In the genomic region with DNA sequence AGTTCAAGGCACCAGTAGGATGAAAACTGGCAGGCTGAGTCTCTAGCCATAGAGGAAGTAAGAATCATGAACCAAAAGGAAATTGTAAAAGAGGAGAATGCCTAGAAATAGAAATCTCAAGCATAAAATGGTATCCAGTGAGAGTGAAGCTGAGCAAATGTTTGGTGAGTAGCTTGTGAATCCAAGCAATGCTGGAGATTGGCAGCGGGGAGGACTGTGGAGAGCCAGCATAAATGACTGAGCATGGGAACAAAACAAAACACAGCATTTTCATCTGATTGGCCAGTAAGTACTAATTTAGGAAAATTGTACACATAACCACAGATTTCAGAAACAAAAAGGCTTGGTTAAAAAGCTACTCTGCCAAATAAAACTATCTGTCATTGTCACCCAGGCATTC, we compare ENCODE assay signal across 21 cellular contexts.
DNase-seq lines count a peak whose midpoint lies in the region; ATAC-seq, FAIRE-seq and TF ChIP-seq lines count a peak whose summit lies in the region.
"Had no signal": no experiment of that assay in that cellular context is flagged by ENCODE, and none has a peak within 500 bp of the region (broad histone marks: within the 10 kb centered on the region; RNA-seq: fewer than 3 reads in every experiment).

No MANE protein-coding gene starts in this region.

- no peak overlapping the region for H3K4me3 ChIP-seq in upper lobe of right lung

- TF ChIP-seq CTCF in WTC11 (IDR thresholded peaks at IDR 0.05) (no peak), nephron progenitor cell (IDR thresholded peaks at IDR 0.05) (no peak), upper lobe of right lung (IDR thresholded peaks at IDR 0.05) (no peak)

- intact Hi-C loops in upper lobe of right lung (cut with DNase I) = no loop called here

- peak; percentile 45 for FAIRE-seq in GM18507 (lab: Jason Lieb, UNC)
- FAIRE-seq: A204.1, GM12892, HepG2 had no signal

- H3K4me1 Mint-ChIP-seq in WTC11 (peaks cover 45% of the 10 kb centered on the region), nephron progenitor cell (peaks cover 6% of the 10 kb centered on the region)

- H3K9me3 Mint-ChIP-seq in WTC11 = peaks cover 8% of the 10 kb centered on the region
- no peaks in the 10 kb centered on the region for H3K9me3 Mint-ChIP-seq in nephron progenitor cell
- H3K9me3 Mint-ChIP-seq: CD4-positive, alpha-beta T cell had no signal

- no peaks in the 10 kb centered on the region for H3K27me3 Mint-ChIP-seq in WTC11 (ENCODE audit: low read depth)
- H3K27me3 Mint-ChIP-seq in nephron progenitor cell (ENCODE audit: low read depth, poor library complexity) = no peaks in the 10 kb centered on the region
- H3K27me3 Mint-ChIP-seq: CD4-positive, alpha-beta T cell had no signal

- no peaks in the 10 kb centered on the region for H3K27me3 ChIP-seq in upper lobe of right lung

- H3K4me3 Mint-ChIP-seq in WTC11 = no peak overlapping the region
- H3K4me3 Mint-ChIP-seq in nephron progenitor cell = no peak overlapping the region
- H3K4me3 Mint-ChIP-seq: CD4-positive, alpha-beta T cell; IgD-negative memory B cell had no signal

- POLR2A ChIA-PET in WTC11 (lab: Charles Lee) = no interaction called here

- H3K27ac Mint-ChIP-seq in WTC11 (0 out of 2 replicates have a peak overlapping the region, but pooled peaks have one; percentile 14), nephron progenitor cell (peak overlapping the region; percentile 31)
- H3K27ac Mint-ChIP-seq: CD4-positive, alpha-beta T cell; IgD-negative memory B cell had no signal

- no peaks in the 10 kb centered on the region for H3K9me3 ChIP-seq in upper lobe of right lung

- peak; percentile 38 for ATAC-seq in HG03139 (IDR thresholded peaks at IDR 0.05; ENCODE audit: unreplicated experiment)
- no peak for ATAC-seq in WTC11
- ATAC-seq in HG03175 (IDR thresholded peaks at IDR 0.05; ENCODE audit: unreplicated experiment) = no peak
- ATAC-seq in upper lobe of right lung = no peak
- ATAC-seq: HepG2 had no signal

- H3K36me3 Mint-ChIP-seq in WTC11 (peaks cover 7% of the 10 kb centered on the region), nephron progenitor cell (ENCODE audit: low read depth) (no peaks in the 10 kb centered on the region)
- H3K36me3 Mint-ChIP-seq: IgD-negative memory B cell had no signal

- no peaks in the 10 kb centered on the region for H3K4me1 ChIP-seq in upper lobe of right lung

- H3K36me3 ChIP-seq in upper lobe of right lung = no peaks in the 10 kb centered on the region

- DNase-seq in GM18507 (ENCODE audit: extremely low spot score, insufficient read length, low read depth) (no peak), WTC11 (ENCODE audit: low spot score) (no peak), nephron progenitor cell (no peak), upper lobe of right lung (no peak), cerebellar nuclear complex (lab: John Stamatoyannopoulos, UW) (no peak), HK-2 (ENCODE audit: unreplicated experiment) (no peak)
- DNase-seq: ACHN; CD4-positive, alpha-beta T cell; DMS153; DMS79; GDM1; GOT3; H7; KBM-7 had no signal

- CTCF ChIA-PET in WTC11 (lab: Charles Lee) = interaction anchor here (1.2 kb wide), 1 partner anchor 12 kb away, joined by 3 read pairs; no protein-coding TSS in a partner anchor

- no peak overlapping the region for H3K27ac ChIP-seq in upper lobe of right lung
- H3K27ac ChIP-seq: C4-2B had no signal

TF ChIP-seq in WTC11, 78 proteins besides CTCF, POLR2A, EP300 and RAD21:
- TF ChIP-seq, protein P1, sequence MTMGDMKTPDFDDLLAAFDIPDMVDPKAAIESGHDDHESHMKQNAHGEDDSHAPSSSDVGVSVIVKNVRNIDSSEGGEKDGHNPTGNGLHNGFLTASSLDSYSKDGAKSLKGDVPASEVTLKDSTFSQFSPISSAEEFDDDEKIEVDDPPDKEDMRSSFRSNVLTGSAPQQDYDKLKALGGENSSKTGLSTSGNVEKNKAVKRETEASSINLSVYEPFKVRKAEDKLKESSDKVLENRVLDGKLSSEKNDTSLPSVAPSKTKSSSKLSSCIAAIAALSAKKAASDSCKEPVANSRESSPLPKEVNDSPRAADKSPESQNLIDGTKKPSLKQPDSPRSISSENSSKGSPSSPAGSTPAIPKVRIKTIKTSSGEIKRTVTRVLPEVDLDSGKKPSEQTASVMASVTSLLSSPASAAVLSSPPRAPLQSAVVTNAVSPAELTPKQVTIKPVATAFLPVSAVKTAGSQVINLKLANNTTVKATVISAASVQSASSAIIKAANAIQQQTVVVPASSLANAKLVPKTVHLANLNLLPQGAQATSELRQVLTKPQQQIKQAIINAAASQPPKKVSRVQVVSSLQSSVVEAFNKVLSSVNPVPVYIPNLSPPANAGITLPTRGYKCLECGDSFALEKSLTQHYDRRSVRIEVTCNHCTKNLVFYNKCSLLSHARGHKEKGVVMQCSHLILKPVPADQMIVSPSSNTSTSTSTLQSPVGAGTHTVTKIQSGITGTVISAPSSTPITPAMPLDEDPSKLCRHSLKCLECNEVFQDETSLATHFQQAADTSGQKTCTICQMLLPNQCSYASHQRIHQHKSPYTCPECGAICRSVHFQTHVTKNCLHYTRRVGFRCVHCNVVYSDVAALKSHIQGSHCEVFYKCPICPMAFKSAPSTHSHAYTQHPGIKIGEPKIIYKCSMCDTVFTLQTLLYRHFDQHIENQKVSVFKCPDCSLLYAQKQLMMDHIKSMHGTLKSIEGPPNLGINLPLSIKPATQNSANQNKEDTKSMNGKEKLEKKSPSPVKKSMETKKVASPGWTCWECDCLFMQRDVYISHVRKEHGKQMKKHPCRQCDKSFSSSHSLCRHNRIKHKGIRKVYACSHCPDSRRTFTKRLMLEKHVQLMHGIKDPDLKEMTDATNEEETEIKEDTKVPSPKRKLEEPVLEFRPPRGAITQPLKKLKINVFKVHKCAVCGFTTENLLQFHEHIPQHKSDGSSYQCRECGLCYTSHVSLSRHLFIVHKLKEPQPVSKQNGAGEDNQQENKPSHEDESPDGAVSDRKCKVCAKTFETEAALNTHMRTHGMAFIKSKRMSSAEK (CRISPR knock-in tag; IDR thresholded peaks at IDR 0.05; ENCODE audit: borderline replicate concordance) = no peak
- TF ChIP-seq PRRX2 (CRISPR knock-in tag; IDR thresholded peaks at IDR 0.05) = no peak
TF ChIP-seq in WTC11: peak in this region for 0.
